ENCODE assay signal across 23 cellular contexts in the genomic region with DNA sequence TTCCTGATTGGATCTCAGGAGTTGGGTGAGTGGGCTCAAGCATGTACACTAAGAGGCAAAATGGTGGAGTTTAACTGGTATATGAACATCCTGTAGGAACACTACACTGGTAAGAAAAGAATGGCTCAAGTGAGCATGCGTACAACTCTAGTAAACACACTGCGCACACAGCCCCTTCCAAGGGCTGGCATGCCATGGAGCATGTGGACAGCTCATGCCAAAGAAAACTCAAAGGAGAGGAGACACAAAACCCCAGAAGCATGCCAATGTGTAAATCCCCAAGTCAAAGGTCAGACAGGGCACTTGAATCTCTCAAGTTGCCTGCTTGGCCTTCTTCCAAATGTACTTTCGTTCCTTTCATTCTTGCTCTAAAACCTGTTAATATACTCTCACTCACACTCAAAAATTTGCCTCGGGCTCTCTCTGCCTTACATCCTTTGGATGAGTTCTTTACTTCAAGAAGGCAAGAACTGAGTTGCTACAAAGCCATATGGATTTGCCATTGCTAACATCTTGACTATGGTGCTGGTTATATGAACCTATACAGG.
"Had no signal": no experiment of that assay in that cellular context is flagged by ENCODE, and none has a peak within 500 bp of the region (broad histone marks: within the 10 kb centered on the region; RNA-seq: fewer than 3 reads in every experiment).

No MANE protein-coding gene starts in this region.

- H3K36me3 ChIP-seq: colonic mucosa, neutrophil, pancreas, sigmoid colon, tibial artery had no signal

- H3K4me3 Mint-ChIP-seq: activated CD4-positive, alpha-beta T cell treated with anti-CD3 and anti-CD28 coated beads, Interleukin-2, amount 10 ng/mL, durations not matched to agents 24 days and 14 days; activated CD8-positive, alpha-beta T cell treated with anti-CD3 and anti-CD28 coated beads for 36 hours; activated naive CD4-positive, alpha-beta T cell treated with anti-CD3 and anti-CD28 coated beads, Interleukin-2, amount 10 ng/mL, durations not matched to agents 7 days and 5 days; activated naive CD8-positive, alpha-beta T cell treated with anti-CD3 and anti-CD28 coated beads, Interleukin-2, amount 50 U/mL, for 24 hours; activated T-cell treated with anti-CD3 and anti-CD28 coated beads, Interleukin-2, amount 50 U/mL, for 24 hours; brain; central memory CD8-positive, alpha-beta T cell; endodermal cell; natural killer cell treated with Interleukin-12 subunit alpha and Interleukin-12 subunit beta and Interleukin-15 and Interleukin-18, amount 100 ng/mL, for 72 hours; stimulated activated naive B cell treated with anti-CD40 and anti-IgM and Interleukin-4, amounts not matched to agents 10 μg/mL and 1 μg/mL and 100 μg/mL, for 72 hours had no signal

- H3K9me3 Mint-ChIP-seq: activated CD4-positive, alpha-beta T cell treated with anti-CD3 and anti-CD28 coated beads, Interleukin-2, amount 10 ng/mL, durations not matched to agents 24 days and 14 days; activated CD8-positive, alpha-beta T cell treated with anti-CD3 and anti-CD28 coated beads for 36 hours; activated naive CD4-positive, alpha-beta T cell treated with anti-CD3 and anti-CD28 coated beads, Interleukin-2, amount 10 ng/mL, durations not matched to agents 7 days and 5 days; activated naive CD8-positive, alpha-beta T cell treated with anti-CD3 and anti-CD28 coated beads, Interleukin-2, amount 50 U/mL, for 24 hours; activated T-cell treated with anti-CD3 and anti-CD28 coated beads, Interleukin-2, amount 50 U/mL, for 24 hours; brain; central memory CD8-positive, alpha-beta T cell; endodermal cell; natural killer cell treated with Interleukin-12 subunit alpha and Interleukin-12 subunit beta and Interleukin-15 and Interleukin-18, amount 100 ng/mL, for 72 hours; stimulated activated naive B cell treated with anti-CD40 and anti-IgM and Interleukin-4, amounts not matched to agents 10 μg/mL and 1 μg/mL and 100 μg/mL, for 72 hours had no signal

- H3K36me3 Mint-ChIP-seq: natural killer cell treated with Interleukin-12 subunit alpha and Interleukin-12 subunit beta and Interleukin-15 and Interleukin-18, amount 100 ng/mL, for 72 hours had no signal

- H3K4me1 Mint-ChIP-seq: activated naive CD4-positive, alpha-beta T cell treated with anti-CD3 and anti-CD28 coated beads, Interleukin-2, amount 10 ng/mL, durations not matched to agents 7 days and 5 days; brain; endodermal cell; stimulated activated naive B cell treated with anti-CD40 and anti-IgM and Interleukin-4, amounts not matched to agents 10 μg/mL and 1 μg/mL and 100 μg/mL, for 72 hours had no signal

- H3K27me3 ChIP-seq: colonic mucosa, neutrophil, pancreas, sigmoid colon, tibial artery had no signal

- H3K9me3 ChIP-seq: colonic mucosa, neutrophil, pancreas, sigmoid colon, tibial artery had no signal

- H3K4me1 ChIP-seq: colonic mucosa, pancreas, sigmoid colon, tibial artery had no signal

- H3K27ac Mint-ChIP-seq: activated CD4-positive, alpha-beta T cell treated with anti-CD3 and anti-CD28 coated beads, Interleukin-2, amount 10 ng/mL, durations not matched to agents 24 days and 14 days; activated CD8-positive, alpha-beta T cell treated with anti-CD3 and anti-CD28 coated beads for 36 hours; activated naive CD4-positive, alpha-beta T cell treated with anti-CD3 and anti-CD28 coated beads, Interleukin-2, amount 10 ng/mL, durations not matched to agents 7 days and 5 days; activated naive CD8-positive, alpha-beta T cell treated with anti-CD3 and anti-CD28 coated beads, Interleukin-2, amount 50 U/mL, for 24 hours; activated T-cell treated with anti-CD3 and anti-CD28 coated beads, Interleukin-2, amount 50 U/mL, for 24 hours; brain; endodermal cell; natural killer cell treated with Interleukin-12 subunit alpha and Interleukin-12 subunit beta and Interleukin-15 and Interleukin-18, amount 100 ng/mL, for 72 hours; stimulated activated naive B cell treated with anti-CD40 and anti-IgM and Interleukin-4, amounts not matched to agents 10 μg/mL and 1 μg/mL and 100 μg/mL, for 72 hours had no signal

- H3K4me3 ChIP-seq: colonic mucosa, pancreas, sigmoid colon, tibial artery had no signal

- DNase-seq: activated CD4-positive, alpha-beta T cell treated with anti-CD3 and anti-CD28 coated beads, Interleukin-2, amount 10 ng/mL, durations not matched to agents 24 days and 14 days; activated CD8-positive, alpha-beta T cell treated with anti-CD3 and anti-CD28 coated beads for 36 hours; activated naive CD4-positive, alpha-beta T cell treated with anti-CD3 and anti-CD28 coated beads, Interleukin-2, amount 10 ng/mL, durations not matched to agents 7 days and 5 days; activated naive CD8-positive, alpha-beta T cell treated with anti-CD3 and anti-CD28 coated beads, Interleukin-2, amount 50 U/mL, for 24 hours; activated T-cell treated with anti-CD3 and anti-CD28 coated beads, Interleukin-2, amount 50 U/mL, for 24 hours; anterior cingulate cortex; colonic mucosa; endodermal cell; erythroblast; hypothalamus; left ventricle myocardium superior; mesendoderm; pancreas; sigmoid colon; stimulated activated naive B cell treated with anti-CD40 and anti-IgM and Interleukin-4, amounts not matched to agents 10 μg/mL and 1 μg/mL and 100 μg/mL, for 72 hours; substantia nigra; T-helper 1 cell; T-helper 9 cell; tibial artery had no signal

- H3K27ac ChIP-seq: colonic mucosa, neutrophil, pancreas, sigmoid colon, tibial artery had no signal

- ATAC-seq: activated CD8-positive, alpha-beta T cell treated with anti-CD3 and anti-CD28 coated beads for 36 hours; activated naive CD8-positive, alpha-beta T cell treated with anti-CD3 and anti-CD28 coated beads, Interleukin-2, amount 50 U/mL, for 24 hours; left ventricle myocardium superior; natural killer cell treated with Interleukin-12 subunit alpha and Interleukin-12 subunit beta and Interleukin-15 and Interleukin-18, amount 100 ng/mL, for 72 hours; pancreas; stimulated activated naive B cell treated with anti-CD40 and anti-IgM and Interleukin-4, amounts not matched to agents 10 μg/mL and 1 μg/mL and 100 μg/mL, for 72 hours had no signal

- H3K27me3 Mint-ChIP-seq: activated CD4-positive, alpha-beta T cell treated with anti-CD3 and anti-CD28 coated beads, Interleukin-2, amount 10 ng/mL, durations not matched to agents 24 days and 14 days; activated CD8-positive, alpha-beta T cell treated with anti-CD3 and anti-CD28 coated beads for 36 hours; activated naive CD4-positive, alpha-beta T cell treated with anti-CD3 and anti-CD28 coated beads, Interleukin-2, amount 10 ng/mL, durations not matched to agents 7 days and 5 days; activated naive CD8-positive, alpha-beta T cell treated with anti-CD3 and anti-CD28 coated beads, Interleukin-2, amount 50 U/mL, for 24 hours; activated T-cell treated with anti-CD3 and anti-CD28 coated beads, Interleukin-2, amount 50 U/mL, for 24 hours; brain; central memory CD8-positive, alpha-beta T cell; natural killer cell treated with Interleukin-12 subunit alpha and Interleukin-12 subunit beta and Interleukin-15 and Interleukin-18, amount 100 ng/mL, for 72 hours; stimulated activated naive B cell treated with anti-CD40 and anti-IgM and Interleukin-4, amounts not matched to agents 10 μg/mL and 1 μg/mL and 100 μg/mL, for 72 hours had no signal
